Comparison of ENCODE assay signal across 24 cellular contexts in the genomic region with DNA sequence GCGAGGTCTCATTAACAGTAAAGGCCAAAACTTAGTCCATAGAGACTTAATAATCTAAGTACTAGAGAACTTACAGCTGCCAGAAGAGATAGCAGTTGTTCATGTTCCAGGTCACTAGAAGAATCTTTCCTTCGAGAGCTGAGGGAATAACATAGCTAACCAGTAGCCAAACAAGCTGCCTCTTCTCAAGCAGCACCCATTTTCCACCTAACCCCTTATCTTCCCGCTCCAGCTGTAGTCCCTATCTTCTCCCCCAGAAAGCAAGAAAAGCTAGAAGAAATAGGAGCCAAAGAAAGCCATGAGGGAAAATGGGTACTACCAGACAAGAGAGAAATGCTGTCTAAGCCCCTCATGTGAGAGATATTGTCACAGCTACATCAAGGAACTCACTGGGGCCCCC. TPM values are rescaled to one million over a fixed set of nuclear protein-coding genes. Genes with fewer than 3 reads are reported as not detected.
"Had no signal": no experiment of that assay in that cellular context is flagged by ENCODE, and none has a peak within 500 bp of the region (broad histone marks: within the 10 kb centered on the region; RNA-seq: fewer than 3 reads in every experiment).

No MANE protein-coding gene starts in this region.

- H3K27me3 ChIP-seq: MG63, Peyer's patch, SJCRH30 had no signal

- DNase-seq: Karpas-422, KG1, MG63, NCI-H1092, NCI-H1105 treated with DMSO at 0.1 percent for 48 hours, NCI-H1417 treated with DMSO at 0.1 percent for 48 hours, NCI-H146, NCI-H1694 treated with DMSO at 0.1 percent for 48 hours, NCI-H1930, NCI-H2081, NCI-H2107, NCI-H2227 treated with DMSO at 0.1 percent for 48 hours, NCI-H524, NCI-H526 treated with DMSO at 0.1 percent for 48 hours, NCI-H748 treated with DMSO at 0.1 percent for 48 hours, PC-9, Peyer's patch, SHP77 treated with DMSO at 0.1 percent for 48 hours, SJCRH30 had no signal

- H3K4me2 ChIP-seq: PC-9 had no signal

- H3K36me3 ChIP-seq: MG63, Peyer's patch, SJCRH30 had no signal

- ATAC-seq: Right ventricle myocardium inferior had no signal

- H3K27ac ChIP-seq: HL-60, PC-9, Peyer's patch, SJCRH30, SK-N-MC had no signal

- H3K4me3 ChIP-seq: MG63, PC-9, Peyer's patch, SJCRH30, SK-N-MC had no signal

- H3K4me1 ChIP-seq: Peyer's patch had no signal

RNA-seq across cellular contexts. Expression of a gene that starts 24.0 kb away (rescaled TPM):
- total RNA-seq: NCI-H460, PC-9, RPMI7951 had no signal
